ENCODE assay signal across 9 cellular contexts in the genomic region with DNA sequence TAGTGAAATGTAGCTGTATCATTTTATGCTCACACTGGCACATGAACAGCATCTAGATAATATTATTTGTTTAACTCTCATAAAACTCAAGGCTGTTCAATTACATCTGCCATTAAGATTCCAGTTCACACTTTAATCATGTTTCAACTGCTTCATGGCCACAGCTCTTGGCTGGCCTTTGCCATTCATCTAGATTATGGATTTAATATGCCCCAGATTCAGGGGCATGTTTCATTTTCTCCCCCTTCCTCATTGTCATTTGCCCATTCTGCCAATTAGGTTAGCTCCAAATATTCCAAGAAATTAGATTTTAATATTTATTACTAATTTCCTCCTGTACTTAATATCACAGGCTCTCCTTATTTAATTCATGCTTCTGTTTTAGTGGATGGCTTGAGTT.
"Had no signal": no experiment of that assay in that cellular context is flagged by ENCODE, and none has a peak within 500 bp of the region (broad histone marks: within the 10 kb centered on the region; RNA-seq: fewer than 3 reads in every experiment).

No MANE protein-coding gene starts in this region.

- H3K4me3 ChIP-seq: GM23248, GM23338, HAP-1 had no signal

- H3K9ac ChIP-seq: GM23248 had no signal

- H3K4me1 ChIP-seq: HAP-1 had no signal

- H3K9me3 ChIP-seq: HAP-1 had no signal

- H2AFZ ChIP-seq: GM23248, GM23338 had no signal

- H3K36me3 ChIP-seq: HAP-1 had no signal

- DNase-seq: GM23248, GOT3, H7, H9, HCEC 1CT, HFFc6 had no signal

- H3K4me2 ChIP-seq: GM23338 had no signal

- ATAC-seq: GM23338, HCT116 had no signal

- H3K27ac ChIP-seq: GM23248 had no signal
